8 cellular contexts compared by ENCODE assay signal in genomic region chr3:108388136-108389132, GRCh38.
DNase-seq lines count a peak whose midpoint lies in the region; ATAC-seq and TF ChIP-seq lines count a peak whose summit lies in the region.

No MANE protein-coding gene starts in this region.

- H3K4me2 ChIP-seq in MM.1S (ENCODE audit: low read depth, low read length): peak overlapping the region; percentile 74
- H3K4me2 ChIP-seq in H9 (ENCODE audit: insufficient read depth, insufficient read length, low read length): no peak overlapping the region

- peak overlapping the region; percentile 38 for H3K4me3 ChIP-seq in MM.1S (ENCODE audit: low read length)
- no peak overlapping the region for H3K4me3 ChIP-seq in CD8-positive, alpha-beta memory T cell (ENCODE audit: low read length)

- no CpG with 5 or more reads among the region's 12 CpGs for WGBS in H9 (ENCODE audit: extremely low coverage, insufficient read length, low lambda C conversion rate)

- POLR2A ChIA-PET in CD8-positive, alpha-beta memory T cell (lab: Charles Lee): no interaction called here

- no peak overlapping the region for H3K18ac ChIP-seq in H9 (ENCODE audit: insufficient read length, low read depth, low read length)

- H4K8ac ChIP-seq in H9 (replicated peaks; ENCODE audit: insufficient read length, low read depth, low read length): no peak overlapping the region

- peak overlapping the region; percentile 44 for H2AFZ ChIP-seq in MM.1S (ENCODE audit: low read length)
- H2AFZ ChIP-seq in H9 (ENCODE audit: low read length): no peak overlapping the region

- peak overlapping the region; percentile 48 for H3K27ac Mint-ChIP-seq in activated naive CD8-positive, alpha-beta T cell treated with anti-CD3 and anti-CD28 coated beads, Interleukin-2, amount 50 U/mL, for 24 hours
- no peak overlapping the region for H3K27ac Mint-ChIP-seq in CD8-positive, alpha-beta memory T cell
- H3K27ac Mint-ChIP-seq in H9: no peak overlapping the region

- H2BK5ac ChIP-seq in H9 (ENCODE audit: insufficient read length, low read length): no peak overlapping the region

- no peak overlapping the region for H2BK120ac ChIP-seq in H9 (ENCODE audit: low read depth, low read length, poor library complexity, severe bottlenecking)

- TF ChIP-seq CTCF in MM.1S (IDR thresholded peaks at IDR 0.05; ENCODE audit: low read length) (no peak), H9 (conservative IDR thresholded peaks at IDR 0.05) (no peak)

- H2BK20ac ChIP-seq in H9 (ENCODE audit: low read depth, low read length, poor library complexity, severe bottlenecking): no peak overlapping the region

- H3K4ac ChIP-seq in H9 (ENCODE audit: low read depth, low read length): no peak overlapping the region

- H3K9me2 ChIP-seq in MM.1S (replicated peaks; ENCODE audit: insufficient read depth, low read length): no peaks in the 10 kb centered on the region

- no peaks in the 10 kb centered on the region for H3K9me3 Mint-ChIP-seq in activated naive CD8-positive, alpha-beta T cell treated with anti-CD3 and anti-CD28 coated beads, Interleukin-2, amount 50 U/mL, for 24 hours
- H3K9me3 Mint-ChIP-seq in CD8-positive, alpha-beta memory T cell: no peaks in the 10 kb centered on the region
- H3K9me3 Mint-ChIP-seq in H9: no peaks in the 10 kb centered on the region

- no peak overlapping the region for H2AK5ac ChIP-seq in H9 (ENCODE audit: insufficient read length, low read length)

- peak overlapping the region; percentile 79 for H3K27ac ChIP-seq in MM.1S (ENCODE audit: low read length)
- H3K27ac ChIP-seq in CD8-positive, alpha-beta memory T cell (ENCODE audit: low read depth, low read length): no peak overlapping the region
- H3K27ac ChIP-seq in H9 (ENCODE audit: insufficient read length, low read depth, low read length): no peak overlapping the region

- H3K4me1 ChIP-seq in MM.1S (ENCODE audit: low read length) (peaks cover 36% of the 10 kb centered on the region), H9 (ENCODE audit: insufficient read depth, low read length) (peaks cover 3% of the 10 kb centered on the region; the same call in 1 of the 2 replicates)
- H3K4me1 ChIP-seq in CD8-positive, alpha-beta memory T cell (ENCODE audit: insufficient read depth, low read length): no peaks in the 10 kb centered on the region

- no peaks in the 10 kb centered on the region for H3K36me3 Mint-ChIP-seq in activated naive CD8-positive, alpha-beta T cell treated with anti-CD3 and anti-CD28 coated beads, Interleukin-2, amount 50 U/mL, for 24 hours (ENCODE audit: low read depth)
- peaks cover 0 to 4% (median 0%) of the 10 kb centered on the region in 3 donors for H3K36me3 Mint-ChIP-seq in CD8-positive, alpha-beta memory T cell
- no peaks in the 10 kb centered on the region for H3K36me3 Mint-ChIP-seq in H9 (ENCODE audit: insufficient read depth in 1 of 3, low read depth in 3 of 3)

- H3K9ac ChIP-seq in MM.1S (ENCODE audit: low read length) (peak overlapping the region; percentile 15; the same call in 1 of the 2 replicates), H9 (ENCODE audit: extremely low read depth, insufficient read length, low read length) (no peak overlapping the region)

- peaks cover 5% of the 10 kb centered on the region for H3K27me3 Mint-ChIP-seq in activated naive CD8-positive, alpha-beta T cell treated with anti-CD3 and anti-CD28 coated beads, Interleukin-2, amount 50 U/mL, for 24 hours
- H3K27me3 Mint-ChIP-seq in CD8-positive, alpha-beta memory T cell: peaks cover 0 to 4% of the 10 kb centered on the region in 2 donors
- H3K27me3 Mint-ChIP-seq in H9 (ENCODE audit: low read depth): no peaks in the 10 kb centered on the region

- H3K23ac ChIP-seq in H9 (ENCODE audit: insufficient read length, low read depth, low read length): no peak overlapping the region

- peaks cover 27% of the 10 kb centered on the region for H3F3A ChIP-seq in MM.1S (ENCODE audit: insufficient read depth, low read length)

- H4K5ac ChIP-seq in H9 (ENCODE audit: insufficient read length, low read depth, low read length): no peak overlapping the region

- H4K20me1 ChIP-seq in MM.1S (ENCODE audit: insufficient read depth, low read length) (no peaks in the 10 kb centered on the region), H9 (ENCODE audit: control insufficient read depth, insufficient read depth, insufficient read length) (no peaks in the 10 kb centered on the region)

- H2BK12ac ChIP-seq in H9 (ENCODE audit: insufficient read length, low read depth, low read length): no peak overlapping the region

- H3K14ac ChIP-seq in H9 (ENCODE audit: insufficient read depth, low read length): no peak overlapping the region

- H3K36me3 ChIP-seq in MM.1S (replicated peaks; ENCODE audit: insufficient read depth, low read length): no peaks in the 10 kb centered on the region
- no peaks in the 10 kb centered on the region for H3K36me3 ChIP-seq in CD8-positive, alpha-beta memory T cell (ENCODE audit: insufficient read depth, low read length)

- peak; percentile 76 for DNase-seq in MM.1S
- peak; percentile 11 for DNase-seq in activated naive CD8-positive, alpha-beta T cell treated with anti-CD3 and anti-CD28 coated beads, Interleukin-2, amount 50 U/mL, for 24 hours
- no peak for DNase-seq in CD8-positive, alpha-beta memory T cell
- no peak for DNase-seq in NCI-H82 (lab: John Stamatoyannopoulos, UW)
- DNase-seq in H9: no peak
- DNase-seq in COLO829 (ENCODE audit: low spot score): no peak

- ATAC-seq in GM18511 (IDR thresholded peaks at IDR 0.05; ENCODE audit: unreplicated experiment): peak; percentile 78
- peak; percentile 70 for ATAC-seq in GM21737 (IDR thresholded peaks at IDR 0.05; ENCODE audit: unreplicated experiment)
- ATAC-seq in activated naive CD8-positive, alpha-beta T cell treated with anti-CD3 and anti-CD28 coated beads, Interleukin-2, amount 50 U/mL, for 24 hours: peak; percentile 93

- H3K23me2 ChIP-seq in H9 (ENCODE audit: insufficient read length, low read depth, low read length, poor library complexity, severe bottlenecking): no peaks in the 10 kb centered on the region

- H3K9me3 ChIP-seq in MM.1S (replicated peaks; ENCODE audit: insufficient read depth, low read length) (no peaks in the 10 kb centered on the region), H9 (ENCODE audit: control insufficient read depth, low read depth, low read length) (no peaks in the 10 kb centered on the region)
- no peaks in the 10 kb centered on the region for H3K9me3 ChIP-seq in CD8-positive, alpha-beta memory T cell (ENCODE audit: low read length)

- H3K4me1 Mint-ChIP-seq in activated naive CD8-positive, alpha-beta T cell treated with anti-CD3 and anti-CD28 coated beads, Interleukin-2, amount 50 U/mL, for 24 hours: peaks cover 29% of the 10 kb centered on the region
- peaks cover 0 to 23% (median 18%) of the 10 kb centered on the region in 3 donors for H3K4me1 Mint-ChIP-seq in CD8-positive, alpha-beta memory T cell
- peaks cover 20 to 21% of the 10 kb centered on the region in 2 experiments for H3K4me1 Mint-ChIP-seq in H9

- H4K91ac ChIP-seq in H9 (ENCODE audit: insufficient read length, low read depth, low read length): no peak overlapping the region

- no peaks in the 10 kb centered on the region for H3K27me3 ChIP-seq in MM.1S (replicated peaks; ENCODE audit: insufficient read depth, low read length)
- H3K27me3 ChIP-seq in CD8-positive, alpha-beta memory T cell (ENCODE audit: insufficient read depth, low read length, poor library complexity, severe bottlenecking): no peaks in the 10 kb centered on the region
- H3K27me3 ChIP-seq in H9 (ENCODE audit: insufficient read depth, low read length): no peaks in the 10 kb centered on the region

- no peaks in the 10 kb centered on the region for H3K79me2 ChIP-seq in MM.1S (ENCODE audit: low read length)
- no peaks in the 10 kb centered on the region for H3K79me2 ChIP-seq in H9 (ENCODE audit: insufficient read depth, low read length)

- no peak overlapping the region for H3T11ph ChIP-seq in H9 (ENCODE audit: low read length)

- peak overlapping the region; percentile 30 for H3K4me3 Mint-ChIP-seq in activated naive CD8-positive, alpha-beta T cell treated with anti-CD3 and anti-CD28 coated beads, Interleukin-2, amount 50 U/mL, for 24 hours
- peak overlapping the region in 2 of 7 donors; percentile 2 to 4 for H3K4me3 Mint-ChIP-seq in CD8-positive, alpha-beta memory T cell
- H3K4me3 Mint-ChIP-seq in H9: no peak overlapping the region

- no peak overlapping the region for H2BK15ac ChIP-seq in H9 (ENCODE audit: low read depth, low read length)

- CTCF ChIA-PET in CD8-positive, alpha-beta memory T cell (lab: Charles Lee): no interaction called here

- no peaks in the 10 kb centered on the region for H3K79me1 ChIP-seq in H9 (ENCODE audit: insufficient read depth, low read depth, low read length, poor library complexity, severe bottlenecking)

- H3K56ac ChIP-seq in H9 (ENCODE audit: insufficient read length, low read depth, low read length): no peak overlapping the region

Comparison
In these comparisons a context has a peak if more than half of its experiments do, and no peak if none do; other contexts are left out.
1. DNase-seq: peak in MM.1S (single experiment) and activated naive CD8-positive, alpha-beta T cell treated with anti-CD3 and anti-CD28 coated beads, Interleukin-2, amount 50 U/mL, for 24 hours (single experiment); none in CD8-positive, alpha-beta memory T cell (0 of 5), NCI-H82 (single experiment), H9 (single experiment) and COLO829 (single experiment).
2. Peak in every context shown above with its lines, with median percentiles within 50 percentile points of each other: ATAC-seq.